ENCODE assay signal across 8 cellular contexts in the genomic region with DNA sequence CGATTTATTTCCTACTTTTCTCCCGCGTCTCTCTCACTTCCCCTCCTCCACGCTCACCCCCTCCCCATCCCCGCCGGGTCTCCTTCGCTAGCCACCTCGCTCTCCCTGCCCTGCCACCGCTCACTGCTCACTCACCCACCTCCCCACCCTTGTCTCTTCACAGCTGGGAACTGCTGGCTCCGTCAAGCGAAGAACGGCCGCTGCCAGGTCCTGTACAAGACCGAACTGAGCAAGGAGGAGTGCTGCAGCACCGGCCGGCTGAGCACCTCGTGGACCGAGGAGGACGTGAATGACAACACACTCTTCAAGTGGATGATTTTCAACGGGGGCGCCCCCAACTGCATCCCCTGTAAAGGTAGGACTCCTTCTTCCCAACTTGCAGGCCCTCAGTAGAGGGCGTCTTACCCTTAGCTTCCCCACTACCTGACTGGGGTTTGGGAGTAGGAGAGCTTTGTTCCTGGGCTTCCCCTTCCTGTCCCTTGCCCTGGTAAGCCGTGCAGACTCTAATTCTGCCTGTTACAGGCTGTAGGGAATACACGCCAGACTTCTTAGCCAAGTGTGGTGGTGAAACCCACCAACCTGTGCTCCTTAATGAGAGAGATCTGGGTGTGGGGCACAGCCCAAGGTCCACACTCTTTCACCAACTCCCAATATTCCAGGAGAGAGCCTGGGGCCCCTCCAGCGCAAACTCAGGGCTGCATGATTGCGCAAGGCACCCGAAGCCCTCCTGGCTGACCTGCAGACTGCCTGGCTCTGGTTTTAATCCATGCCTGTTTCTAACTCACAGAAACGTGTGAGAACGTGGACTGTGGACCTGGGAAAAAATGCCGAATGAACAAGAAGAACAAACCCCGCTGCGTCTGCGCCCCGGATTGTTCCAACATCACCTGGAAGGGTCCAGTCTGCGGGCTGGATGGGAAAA. TPM values are rescaled to one million over a fixed set of nuclear protein-coding genes. Genes with fewer than 3 reads are reported as not detected.
DNase-seq lines count a peak whose midpoint lies in the region; ATAC-seq and TF ChIP-seq lines count a peak whose summit lies in the region.

No MANE protein-coding gene starts in this region.

- H3K27ac Mint-ChIP-seq in activated naive CD4-positive, alpha-beta T cell treated with anti-CD3 and anti-CD28 coated beads, Interleukin-2, amount 50 U/mL, for 24 hours: no peak overlapping the region

- H2BK5ac ChIP-seq in IMR-90 (ENCODE audit: low read depth, low read length, poor library complexity, severe bottlenecking): peak overlapping the region; percentile 98

- peak overlapping the region; percentile 95 for H3K23ac ChIP-seq in IMR-90 (ENCODE audit: low read depth, low read length)

- peak overlapping the region; percentile 87 for H2AFZ ChIP-seq in IMR-90 (replicated peaks; ENCODE audit: low read length, poor library complexity)

- peaks cover 40% of the 10 kb centered on the region for H3K4me1 Mint-ChIP-seq in activated naive CD4-positive, alpha-beta T cell treated with anti-CD3 and anti-CD28 coated beads, Interleukin-2, amount 50 U/mL, for 24 hours

- DNase-seq in ELR (ENCODE audit: low read depth) (peak; percentile 23), IMR-90 (peak; percentile 53), left cardiac atrium (peak; percentile 36), prostate gland (ENCODE audit: low spot score) (peak; percentile 5), NCI-H146 (lab: John Stamatoyannopoulos, UW) (no peak)

- CTCF ChIA-PET in IMR-90 (lab: Yijun Ruan, JAX): interaction anchor here (0.6 kb wide), 1 partner anchor 1842 kb away, joined by 3 read pairs; no protein-coding TSS in a partner anchor

- peak overlapping the region; percentile 80 for H3K4ac ChIP-seq in IMR-90 (ENCODE audit: low read depth, low read length)

- H2BK20ac ChIP-seq in IMR-90 (ENCODE audit: low read depth, low read length): peak overlapping the region; percentile 45; the same call in 1 of the 2 replicates

- TF ChIP-seq POLR2A in IMR-90 (IDR thresholded peaks at IDR 0.05; ENCODE audit: low read depth, low read length): no peak
- no peak for TF ChIP-seq POLR2A in prostate gland (IDR thresholded peaks at IDR 0.05)

- peak overlapping the region; percentile 42; the same call in 1 of the 2 replicates for H4K5ac ChIP-seq in IMR-90 (ENCODE audit: low read depth, low read length)

- dilution Hi-C loops in IMR-90 (cut with HindIII; ENCODE audit: low sequenced_read_pairs, unreplicated experiment): no loop called here

- POLR2A ChIA-PET in IMR-90 (lab: Charles Lee; ENCODE audit: unreplicated experiment): interaction anchor here (0.6 kb wide), 1 partner anchor 176 kb away, joined by 4 read pairs; no protein-coding TSS in a partner anchor

- H3K4me3 ChIP-seq in IMR-90 (ENCODE audit: insufficient read depth, low read depth, low read length): peak overlapping the region; percentile 100
- peak overlapping the region; percentile 37 to 42 for H3K4me3 ChIP-seq in prostate gland

- TF ChIP-seq RAD21 in IMR-90 (IDR thresholded peaks at IDR 0.05; ENCODE audit: low read length): peak; percentile 37

- peaks cover 14 to 42% of the 10 kb centered on the region in 2 experiments for H3K79me1 ChIP-seq in IMR-90 (ENCODE audit: low read depth in 1 of 2, low read length in 2 of 2)

- H3K4me1 ChIP-seq in IMR-90 (ENCODE audit: control insufficient read depth, insufficient read depth, low read length) (peaks cover 16% of the 10 kb centered on the region), prostate gland (replicated peaks) (no peaks in the 10 kb centered on the region)

- TF ChIP-seq CTCF in IMR-90 (conservative IDR thresholded peaks at IDR 0.05; ENCODE audit: low read depth, low read length): peak; percentile 30
- peak in 1 of 4 experiments; percentile 9 for TF ChIP-seq CTCF in prostate gland (IDR thresholded peaks at IDR 0.05)

- H3K36me3 Mint-ChIP-seq in activated naive CD4-positive, alpha-beta T cell treated with anti-CD3 and anti-CD28 coated beads, Interleukin-2, amount 50 U/mL, for 24 hours: peaks cover 3% of the 10 kb centered on the region

- H3K9me3 ChIP-seq in IMR-90 (ENCODE audit: control insufficient read depth, insufficient read depth, low read length) (no peaks in the 10 kb centered on the region), prostate gland (no peaks in the 10 kb centered on the region)

- H2BK120ac ChIP-seq in IMR-90 (ENCODE audit: low read depth, low read length): peak overlapping the region; percentile 77

- H3K27me3 Mint-ChIP-seq in activated naive CD4-positive, alpha-beta T cell treated with anti-CD3 and anti-CD28 coated beads, Interleukin-2, amount 50 U/mL, for 24 hours: peaks cover 33% of the 10 kb centered on the region

- H2BK15ac ChIP-seq in IMR-90 (ENCODE audit: low read depth, low read length): peak overlapping the region; percentile 63; the same call in 1 of the 3 replicates

- peak overlapping the region; percentile 83 for H3K14ac ChIP-seq in IMR-90 (replicated peaks; ENCODE audit: low read depth, low read length)

- H3K56ac ChIP-seq in IMR-90 (ENCODE audit: extremely low read depth, insufficient read depth, low read length): peak overlapping the region; percentile 80

- ATAC-seq in IMR-90 (ENCODE audit: low read depth): peak; percentile 1; the same call in 1 of the 2 replicates
- peak; percentile 39 to 40 for ATAC-seq in left cardiac atrium
- ATAC-seq in GM21381 (IDR thresholded peaks at IDR 0.05; ENCODE audit: unreplicated experiment): no peak
- no peak for ATAC-seq in GM21737 (IDR thresholded peaks at IDR 0.05; ENCODE audit: unreplicated experiment)

- H2AK5ac ChIP-seq in IMR-90 (ENCODE audit: low read depth, low read length): peak overlapping the region; percentile 52

- peak overlapping the region; percentile 92 for H3K4me2 ChIP-seq in IMR-90 (ENCODE audit: low read depth, low read length)

- H3K27ac ChIP-seq in IMR-90 (ENCODE audit: insufficient read depth, low read length): peak overlapping the region; percentile 84
- H3K27ac ChIP-seq in prostate gland: peak overlapping the region in 1 of 2 donors; percentile 60

- H2AK9ac ChIP-seq in IMR-90 (replicated peaks; ENCODE audit: low read depth, low read length, poor library complexity): peak overlapping the region; percentile 77

- H3K9ac ChIP-seq in IMR-90 (ENCODE audit: low read depth, low read length): peak overlapping the region; percentile 100

- BruUV-seq in IMR-90 (replicated peaks; lab: Mats Ljungman, UMichigan): no TSS peak

- H4K20me1 ChIP-seq in IMR-90 (ENCODE audit: insufficient read depth, low read length): peaks cover 13% of the 10 kb centered on the region; the same call in 1 of the 2 replicates

- peaks cover 26% of the 10 kb centered on the region for H3K36me3 ChIP-seq in IMR-90 (ENCODE audit: control insufficient read depth, insufficient read depth, low read length)
- H3K36me3 ChIP-seq in prostate gland: no peaks in the 10 kb centered on the region

- peak overlapping the region; percentile 87 for H4K91ac ChIP-seq in IMR-90 (ENCODE audit: insufficient read depth, low read depth, low read length)

- H3K9me3 Mint-ChIP-seq in activated naive CD4-positive, alpha-beta T cell treated with anti-CD3 and anti-CD28 coated beads, Interleukin-2, amount 50 U/mL, for 24 hours: no peaks in the 10 kb centered on the region

- H3K27me3 ChIP-seq in IMR-90 (ENCODE audit: control insufficient read depth, insufficient read depth, low read length) (no peaks in the 10 kb centered on the region), prostate gland (replicated peaks; ENCODE audit: insufficient read depth) (no peaks in the 10 kb centered on the region)

- peak overlapping the region; percentile 95 for H3K4me3 Mint-ChIP-seq in activated naive CD4-positive, alpha-beta T cell treated with anti-CD3 and anti-CD28 coated beads, Interleukin-2, amount 50 U/mL, for 24 hours

- WGBS in IMR-90 (ENCODE audit: extremely low coverage in 2 of 2, insufficient read length in 1 of 2), 2 experiments: 50% methylated on average over 19 of the region's 35 CpGs; no CpG with 5 or more reads in 1 of the 2 experiments
- 31% methylated on average over 35 of the region's 35 CpGs for WGBS in prostate gland

- intact Hi-C loops in IMR-90 (cut with micrococcal nuclease): loop anchor here (5.0 to 10.0 kb wide), 4 partner anchors 394 to 579 kb away; no protein-coding TSS in a partner anchor
- intact Hi-C loops in left cardiac atrium (cut with DNase I): loop anchor here in 1 of 2 donors (5.0 kb wide), 1 partner anchor 729 kb away; no protein-coding TSS in a partner anchor
- intact Hi-C loops in prostate gland (cut with DNase I): loop anchor here (2.0 to 10.0 kb wide), 2 partner anchors 652 to 736 kb away; no protein-coding TSS in a partner anchor

- H3K18ac ChIP-seq in IMR-90 (ENCODE audit: low read depth, low read length): peak overlapping the region; percentile 25

- peaks cover 11% of the 10 kb centered on the region for H3K9me1 ChIP-seq in IMR-90 (ENCODE audit: insufficient read depth, low read length)

- peak overlapping the region; percentile 38 to 73; a peak in 3 of 4 replicates for H4K8ac ChIP-seq in IMR-90 (ENCODE audit: low read depth in 2 of 2, low read length in 2 of 2)

- in situ Hi-C loops in IMR-90 (cut with MboI; ENCODE audit: low sequenced_read_pairs): loop anchor here (5.0 kb wide), 1 partner anchor 744 kb away; no protein-coding TSS in a partner anchor

TF ChIP-seq in IMR-90, 13 proteins besides CTCF, POLR2A, EP300 and RAD21:
- no peak for TF ChIP-seq MAZ (IDR thresholded peaks at IDR 0.05; ENCODE audit: borderline replicate concordance, low read depth, low read length)
- no peak for TF ChIP-seq MAFK (IDR thresholded peaks at IDR 0.05; ENCODE audit: low read depth, low read length)
- TF ChIP-seq FOS (IDR thresholded peaks at IDR 0.05; ENCODE audit: low read depth, low read length): no peak
- TF ChIP-seq RCOR1 (IDR thresholded peaks at IDR 0.05; ENCODE audit: insufficient replicate concordance, low read length): no peak
- TF ChIP-seq NFE2L2 (IDR thresholded peaks at IDR 0.05; ENCODE audit: low read depth, low read length): no peak
- no peak for TF ChIP-seq MXI1 (IDR thresholded peaks at IDR 0.05; ENCODE audit: borderline replicate concordance, low read depth, low read length)
- no peak for TF ChIP-seq BHLHE40 (IDR thresholded peaks at IDR 0.05; ENCODE audit: low read depth, low read length)
- peak; percentile 96 for TF ChIP-seq CEBPB (IDR thresholded peaks at IDR 0.05; ENCODE audit: low read depth, low read length)

RNA-seq across cellular contexts. Expression of a gene that starts 2.5 kb away (rescaled TPM):
- total RNA-seq in IMR-90 (2012; rRNA removed) (141 and 187 TPM in 2 replicates), left cardiac atrium (10 to 100 TPM in 1 of 2 donors, 1 to 10 TPM in 1; 2.0 to 10.5 TPM), prostate gland (1 to 10 TPM; 6.0 to 8.4 TPM)
- 195 and 238 TPM in 2 replicates for polyA plus RNA-seq in IMR-90 (2012; rRNA removed)
- polyA plus RNA-seq in IMR-90 (2012; cell fraction: cytosol; rRNA removed): 61.8 and 174 TPM in 2 replicates
- polyA plus RNA-seq in IMR-90 (2012; cell fraction: nucleus; rRNA removed; ENCODE audit: low replicate concordance): 146 and 220 TPM in 2 replicates

Comparison
In these comparisons a context has a peak if more than half of its experiments do, and no peak if none do; other contexts are left out.
1. ATAC-seq: peak in IMR-90 (single experiment) and left cardiac atrium (2 of 2); none in GM21381 (single experiment) and GM21737 (single experiment).
2. RNA of a gene that starts 2.5 kb away (total RNA-seq): 141 to 187 TPM in IMR-90; 2.0 to 10.5 TPM in left cardiac atrium and 6.0 to 8.4 TPM in prostate gland; every median in the first group is over 10 times any median in the second.